In genomic region chr5:78907255-78907886, GRCh38 we compare ENCODE assay signal across 1 cellular context.
TF ChIP-seq lines count a peak whose summit lies in the region.

No MANE protein-coding gene starts in this region.

TF ChIP-seq in IMR-90, 13 proteins besides CTCF, POLR2A, EP300 and RAD21 (continued from another document):
- no peak for TF ChIP-seq ELK1 (IDR thresholded peaks at IDR 0.05; ENCODE audit: borderline replicate concordance, low read depth, low read length)
- 0 out of 2 replicates have a peak, but pooled peaks have one; percentile 28 for TF ChIP-seq BHLHE40 (IDR thresholded peaks at IDR 0.05; ENCODE audit: low read depth, low read length)
- TF ChIP-seq FOS (IDR thresholded peaks at IDR 0.05; ENCODE audit: low read depth, low read length), result peak; percentile 59; the same call in 1 of the 2 replicates
- TF ChIP-seq RCOR1 (IDR thresholded peaks at IDR 0.05; ENCODE audit: insufficient replicate concordance, low read length), result peak; percentile 81
- no peak for TF ChIP-seq MAZ (IDR thresholded peaks at IDR 0.05; ENCODE audit: borderline replicate concordance, low read depth, low read length)
